23 cellular contexts compared by ENCODE assay signal in the genomic region with DNA sequence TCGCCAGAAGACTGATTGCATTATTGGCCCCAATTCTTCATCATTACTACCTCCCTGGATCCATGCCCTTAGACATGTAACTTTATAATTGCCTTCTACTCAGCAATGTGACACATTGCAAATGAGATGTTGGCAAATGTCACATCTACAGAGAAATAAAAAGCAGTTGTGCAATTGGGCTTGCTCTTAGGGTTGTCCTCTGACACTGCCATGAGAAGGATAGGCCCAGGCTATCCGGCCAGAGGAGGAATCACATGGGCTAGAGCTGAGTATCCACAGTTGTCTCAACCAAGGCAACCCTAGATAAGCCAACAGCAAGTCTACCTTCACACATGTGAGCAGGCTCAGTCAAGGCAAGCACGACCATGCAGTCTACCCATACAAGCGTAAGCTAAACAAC.
DNase-seq lines count a peak whose midpoint lies in the region; ATAC-seq and TF ChIP-seq lines count a peak whose summit lies in the region.
"Had no signal": no experiment of that assay in that cellular context is flagged by ENCODE, and none has a peak within 500 bp of the region (broad histone marks: within the 10 kb centered on the region; RNA-seq: fewer than 3 reads in every experiment).

No MANE protein-coding gene starts in this region.

- ATAC-seq in left ventricle myocardium superior (peak; percentile 18), gastroesophageal sphincter (peak; percentile 55), aorta (ENCODE audit: low FRiP score) (peak; percentile 56)
- ATAC-seq: GM12878 had no signal

- H3K27me3 ChIP-seq in breast epithelium (no peaks in the 10 kb centered on the region), gastroesophageal sphincter (no peaks in the 10 kb centered on the region), aorta (ENCODE audit: control insufficient read depth in 1 of 2, insufficient read depth in 2 of 2, low read length in 1 of 2) (no peaks in the 10 kb centered on the region), colonic mucosa (no peaks in the 10 kb centered on the region)
- H3K27me3 ChIP-seq: BE2C; BLaER1 treated with 17β-estradiol and CSF1 and Interleukin-3, amounts not matched to agents 10 nM and 100 nM had no signal

- H3K9me3 ChIP-seq in breast epithelium = no peaks in the 10 kb centered on the region
- no peaks in the 10 kb centered on the region for H3K9me3 ChIP-seq in gastroesophageal sphincter
- H3K9me3 ChIP-seq in aorta (ENCODE audit: control insufficient read depth, low read length) = no peaks in the 10 kb centered on the region
- H3K9me3 ChIP-seq in colonic mucosa = no peaks in the 10 kb centered on the region
- H3K9me3 ChIP-seq: BE2C; BLaER1 treated with 17β-estradiol and CSF1 and Interleukin-3, amounts not matched to agents 10 nM and 100 nM; HAP-1 had no signal

- POLR2A ChIA-PET in MCF 10A (lab: Yijun Ruan, JAX) = no interaction called here

- H3K9me3 Mint-ChIP-seq in MCF 10A (ENCODE audit: unreplicated experiment) = no peaks in the 10 kb centered on the region
- H3K9me3 Mint-ChIP-seq: HFFc6 had no signal

- no peak for TF ChIP-seq EP300 in gastroesophageal sphincter (IDR thresholded peaks at IDR 0.05)

- no peak overlapping the region for H3K4me3 ChIP-seq in breast epithelium
- no peak overlapping the region for H3K4me3 ChIP-seq in gastroesophageal sphincter
- no peak overlapping the region for H3K4me3 ChIP-seq in aorta (ENCODE audit: low read length in 2 of 2)
- no peak overlapping the region for H3K4me3 ChIP-seq in colonic mucosa
- H3K4me3 ChIP-seq: BLaER1 treated with 17β-estradiol and CSF1 and Interleukin-3, amounts not matched to agents 10 nM and 100 nM; GM12878; HAP-1 had no signal

- H3K36me3 Mint-ChIP-seq in MCF 10A (ENCODE audit: insufficient read depth, unreplicated experiment) = no peaks in the 10 kb centered on the region
- H3K36me3 Mint-ChIP-seq: CD14-positive monocyte had no signal

- no peaks in the 10 kb centered on the region for H3K27me3 Mint-ChIP-seq in MCF 10A (ENCODE audit: insufficient read depth, unreplicated experiment)
- H3K27me3 Mint-ChIP-seq: CD4-positive, alpha-beta T cell; CD8-positive, alpha-beta memory T cell had no signal

- WGBS in gastroesophageal sphincter (ENCODE audit: low coverage in 1 of 2), 2 donors = 94 to 97% methylated on average over 3 of the region's 4 CpGs
- 94% methylated on average over 4 of the region's 4 CpGs for WGBS in aorta, 2 donors

- CTCF ChIA-PET in MCF 10A (lab: Yijun Ruan, JAX) = interaction anchor here (0.6 to 1.1 kb wide), 3 partner anchors 11 to 432 kb away, joined by 3 read pairs; no protein-coding TSS in a partner anchor

- BruUV-seq in MCF 10A (replicated peaks; lab: Mats Ljungman, UMichigan) = no TSS peak

- no peak overlapping the region for H3K9ac ChIP-seq in colonic mucosa (ENCODE audit: low read depth in 2 of 2, low read length in 2 of 2)
- H3K9ac ChIP-seq: BLaER1 treated with 17β-estradiol and CSF1 and Interleukin-3, amounts not matched to agents 10 nM and 100 nM had no signal

- TF ChIP-seq POLR2A in breast epithelium (IDR thresholded peaks at IDR 0.05) (no peak), gastroesophageal sphincter (IDR thresholded peaks at IDR 0.05) (no peak)

- no peak for DNase-seq in breast epithelium (ENCODE audit: low spot score in 2 of 2)
- DNase-seq in MCF 10A (ENCODE audit: unreplicated experiment) = no peak
- DNase-seq in left ventricle myocardium superior = no peak
- no peak for DNase-seq in cardiac septum (ENCODE audit: low spot score)
- no peak for DNase-seq in aorta
- DNase-seq in colonic mucosa = no peak
- no peak for DNase-seq in effector CD8-positive, alpha-beta T cell (lab: John Stamatoyannopoulos, UW)
- DNase-seq: AML-193; BE2C; CD4-positive, alpha-beta T cell; CD8-positive, alpha-beta memory T cell; DMS 273 treated with DMSO at 0.1 percent for 48 hours; DMS79; EL; GDM1; GOT3; HFFc6 had no signal

- H3K4me3 Mint-ChIP-seq in MCF 10A (ENCODE audit: unreplicated experiment) = no peak overlapping the region
- H3K4me3 Mint-ChIP-seq: CD14-positive monocyte; CD4-positive, alpha-beta T cell; CD8-positive, alpha-beta memory T cell; HFFc6 had no signal

- peaks cover 0 to 3% of the 10 kb centered on the region in 2 donors for H3K4me1 ChIP-seq in breast epithelium
- peaks cover 0 to 22% (median 5%) of the 10 kb centered on the region in 3 donors for H3K4me1 ChIP-seq in gastroesophageal sphincter
- no peaks in the 10 kb centered on the region for H3K4me1 ChIP-seq in aorta (ENCODE audit: control insufficient read depth in 1 of 2, insufficient read depth in 2 of 2, low read length in 2 of 2)
- no peaks in the 10 kb centered on the region for H3K4me1 ChIP-seq in colonic mucosa
- H3K4me1 ChIP-seq: BE2C; BLaER1 treated with 17β-estradiol and CSF1 and Interleukin-3, amounts not matched to agents 10 nM and 100 nM had no signal

- no peak for TF ChIP-seq CTCF in breast epithelium (IDR thresholded peaks at IDR 0.05)
- TF ChIP-seq CTCF in MCF 10A (IDR thresholded peaks at IDR 0.05; ENCODE audit: unreplicated experiment) = no peak
- no peak for TF ChIP-seq CTCF in gastroesophageal sphincter (IDR thresholded peaks at IDR 0.05)
- no peak for TF ChIP-seq CTCF in colonic mucosa (IDR thresholded peaks at IDR 0.05)

- H3K4me1 Mint-ChIP-seq in MCF 10A (ENCODE audit: insufficient read depth, unreplicated experiment) = peaks cover 6% of the 10 kb centered on the region

- H3K36me3 ChIP-seq in breast epithelium (no peaks in the 10 kb centered on the region), gastroesophageal sphincter (no peaks in the 10 kb centered on the region), aorta (ENCODE audit: control insufficient read depth in 1 of 2, insufficient read depth in 2 of 2, low read length in 1 of 2) (no peaks in the 10 kb centered on the region), colonic mucosa (no peaks in the 10 kb centered on the region)
- H3K36me3 ChIP-seq: BE2C; BLaER1 treated with 17β-estradiol and CSF1 and Interleukin-3, amounts not matched to agents 10 nM and 100 nM; HAP-1 had no signal

- peak overlapping the region; percentile 12 to 54 for H3K27ac ChIP-seq in breast epithelium
- no peak overlapping the region for H3K27ac ChIP-seq in gastroesophageal sphincter
- no peak overlapping the region for H3K27ac ChIP-seq in aorta (ENCODE audit: low read depth in 1 of 2, low read length in 2 of 2)
- H3K27ac ChIP-seq in colonic mucosa = no peak overlapping the region
- H3K27ac ChIP-seq: 22Rv1; BLaER1 treated with 17β-estradiol and CSF1 and Interleukin-3, amounts not matched to agents 10 nM and 100 nM had no signal

- H3K27ac Mint-ChIP-seq in MCF 10A (ENCODE audit: low read depth, unreplicated experiment) = no peak overlapping the region
- H3K27ac Mint-ChIP-seq: CD14-positive monocyte; CD4-positive, alpha-beta T cell; CD8-positive, alpha-beta memory T cell; HFFc6 had no signal

- intact Hi-C loops in breast epithelium (cut with DNase I; ENCODE audit: low total_unique reads) (no loop called here), MCF 10A (cut with micrococcal nuclease) (no loop called here), left ventricle myocardium superior (cut with micrococcal nuclease) (no loop called here), cardiac septum (cut with DNase I) (no loop called here), aorta (cut with DNase I) (no loop called here), colonic mucosa (cut with DNase I) (no loop called here)

Comparison
In these comparisons a context has a peak if more than half of its experiments do, and no peak if none do; other contexts are left out.
1. H3K27ac ChIP-seq: peak in breast epithelium (2 of 2); none in gastroesophageal sphincter (0 of 4), aorta (0 of 2) and colonic mucosa (single experiment).
2. Peak in every context shown above with its lines, with median percentiles within 50 percentile points of each other: ATAC-seq.